In genomic region chr6:109762769-109763450, GRCh38 we compare ENCODE assay signal across 24 cellular contexts.
"Had no signal": no experiment of that assay in that cellular context is flagged by ENCODE, and none has a peak within 500 bp of the region (broad histone marks: within the 10 kb centered on the region; RNA-seq: fewer than 3 reads in every experiment).

No MANE protein-coding gene starts in this region.

- H3K36me3 ChIP-seq: neural progenitor cell had no signal

- H3K9ac ChIP-seq: neural progenitor cell, SK-N-SH had no signal

- H3K27ac Mint-ChIP-seq: activated CD8-positive, alpha-beta T cell treated with anti-CD3 and anti-CD28 coated beads, Interleukin-2, amount 10 ng/mL, durations not matched to agents 7 days and 5 days; activated naive CD8-positive, alpha-beta T cell; activated T-helper 1 cell treated with anti-CD3 and anti-CD28 coated beads, Interleukin-12 subunit alpha, Interleukin-12 subunit beta, Interleukin-2, Interleukin-4 antibody, amounts not matched to agents 30 ng/mL and 10 ng/mL and 1 ng/mL, durations not matched to agents 14 hours and 24 hours and 36 hours; brain; dendritic cell treated with granulocyte-macrophage colony-stimulating factor and Interleukin-4, amounts not matched to agents 40 ng/mL and 50 ng/mL, for 4 days; naive thymus-derived CD8-positive, alpha-beta T cell; neural progenitor cell; T-cell; T-helper 2 cell treated with Interferon-gamma antibody and Interleukin-4, amounts not matched to agents 5 μg/mL and 100 μg/mL, for 36 hours had no signal

- H3K9me3 ChIP-seq: esophagus muscularis mucosa, left lung, SK-N-SH, upper lobe of left lung had no signal

- ATAC-seq: activated CD8-positive, alpha-beta T cell treated with anti-CD3 and anti-CD28 coated beads, Interleukin-2, amount 10 ng/mL, durations not matched to agents 7 days and 5 days; foreskin keratinocyte; left lung; naive thymus-derived CD8-positive, alpha-beta T cell; stimulated activated naive CD8-positive, alpha-beta T cell treated with anti-CD3 and anti-CD28 coated beads, Interleukin-15, Interleukin-2, amounts not matched to agents 100 U/mL and 50 U/mL, for 24 hours; T-cell had no signal

- H3K4me3 ChIP-seq: esophagus muscularis mucosa, left lung, neural progenitor cell, upper lobe of left lung had no signal

- H3K27ac ChIP-seq: esophagus muscularis mucosa, foreskin keratinocyte, left lung, neural progenitor cell, upper lobe of left lung had no signal

- H3K4me1 ChIP-seq: esophagus muscularis mucosa, foreskin keratinocyte, left lung, neural progenitor cell had no signal

- DNase-seq: activated CD4-positive, alpha-beta T cell treated with anti-CD3 and anti-CD28 coated beads for 1 hour; activated CD4-positive, alpha-beta T cell treated with anti-CD3 and anti-CD28 coated beads, Interleukin-2, amount 50 U/mL, for 1 hour; activated CD8-positive, alpha-beta T cell treated with anti-CD3 and anti-CD28 coated beads, Interleukin-2, amount 10 ng/mL, durations not matched to agents 7 days and 5 days; amniotic stem cell; effector CD8-positive, alpha-beta T cell; foreskin keratinocyte; kidney; left lung; naive thymus-derived CD8-positive, alpha-beta T cell; posterior cingulate gyrus; retina; SK-N-SH; stimulated activated CD4-positive, alpha-beta T cell treated with anti-CD3 and anti-CD28 coated beads, Interleukin-4, amount 100 ng/mL, for 24 hours; stimulated activated naive CD8-positive, alpha-beta T cell treated with anti-CD3 and anti-CD28 coated beads, Interleukin-15, Interleukin-2, amounts not matched to agents 100 U/mL and 50 U/mL, for 24 hours; T-cell; upper lobe of left lung had no signal

- H3K4me2 ChIP-seq: neural progenitor cell, SK-N-SH had no signal

- FAIRE-seq: kidney, TTC549 had no signal

- H3K27me3 ChIP-seq: esophagus muscularis mucosa, foreskin keratinocyte, left lung, neural progenitor cell, upper lobe of left lung had no signal

- H3K27me3 Mint-ChIP-seq: activated naive CD8-positive, alpha-beta T cell; brain; dendritic cell treated with granulocyte-macrophage colony-stimulating factor and Interleukin-4, amounts not matched to agents 40 ng/mL and 50 ng/mL, for 4 days; naive thymus-derived CD8-positive, alpha-beta T cell; T-cell had no signal

- H3K9me3 Mint-ChIP-seq: dendritic cell treated with granulocyte-macrophage colony-stimulating factor and Interleukin-4, amounts not matched to agents 40 ng/mL and 50 ng/mL, for 4 days had no signal

- H2AFZ ChIP-seq: neural progenitor cell had no signal

- H3K4me3 Mint-ChIP-seq: activated CD8-positive, alpha-beta T cell treated with anti-CD3 and anti-CD28 coated beads, Interleukin-2, amount 10 ng/mL, durations not matched to agents 7 days and 5 days; activated naive CD8-positive, alpha-beta T cell; activated T-helper 1 cell treated with anti-CD3 and anti-CD28 coated beads, Interleukin-12 subunit alpha, Interleukin-12 subunit beta, Interleukin-2, Interleukin-4 antibody, amounts not matched to agents 30 ng/mL and 10 ng/mL and 1 ng/mL, durations not matched to agents 14 hours and 24 hours and 36 hours; brain; dendritic cell treated with granulocyte-macrophage colony-stimulating factor and Interleukin-4, amounts not matched to agents 40 ng/mL and 50 ng/mL, for 4 days; naive thymus-derived CD8-positive, alpha-beta T cell; neural progenitor cell; T-cell; T-helper 2 cell treated with Interferon-gamma antibody and Interleukin-4, amounts not matched to agents 5 μg/mL and 100 μg/mL, for 36 hours had no signal

- H3K4me1 Mint-ChIP-seq: brain, neural progenitor cell had no signal
